Comparison of ENCODE assay signal across 1 cellular context in genomic region chrX:138794285-138794684, GRCh38.
TF ChIP-seq lines count a peak whose summit lies in the region.

No MANE protein-coding gene starts in this region.

TF ChIP-seq in IMR-90, 13 proteins besides CTCF, POLR2A, EP300 and RAD21 (continued from another document):
- TF ChIP-seq MAZ (IDR thresholded peaks at IDR 0.05; ENCODE audit: borderline replicate concordance, low read depth, low read length), result no peak
